In the genomic region with DNA sequence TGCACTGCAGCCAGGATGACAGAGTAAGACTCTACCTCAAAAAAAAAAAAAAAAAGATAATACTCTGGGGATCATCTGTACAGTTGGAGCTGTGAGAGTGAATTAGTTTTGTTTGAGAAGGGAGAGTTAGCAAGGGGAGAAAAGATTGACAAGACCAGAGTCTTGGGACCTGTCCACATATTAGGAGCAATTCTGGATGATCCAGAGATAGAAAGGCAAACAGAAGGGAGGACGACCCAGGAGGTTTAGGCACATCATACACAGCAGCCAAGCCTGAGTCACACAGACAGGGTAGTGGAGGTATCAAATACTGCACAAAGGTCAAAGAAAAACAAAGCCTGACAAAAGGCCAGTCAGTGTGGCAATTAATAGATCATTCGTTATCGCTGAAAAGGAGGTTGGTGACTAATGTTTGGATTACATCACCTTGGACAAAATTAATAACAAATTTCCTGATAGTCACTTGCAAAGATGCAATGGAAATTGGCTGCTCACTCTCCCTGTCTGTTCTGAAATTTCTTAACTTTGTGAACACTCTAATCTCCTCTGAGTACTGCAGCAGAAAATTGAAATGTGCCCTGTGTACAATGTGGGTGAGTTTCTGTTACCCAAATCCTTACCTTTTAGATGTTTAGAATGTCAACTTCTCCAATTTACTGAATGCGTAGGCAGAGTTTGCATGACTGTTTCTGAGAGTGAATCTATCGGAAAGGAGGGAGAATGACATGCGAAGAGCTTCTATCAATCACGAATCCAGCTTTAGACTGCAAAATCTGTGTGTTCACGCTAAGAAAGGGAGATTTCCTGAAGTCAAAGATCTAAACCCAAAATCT, we compare ENCODE assay signal across 10 cellular contexts.
DNase-seq lines count a peak whose midpoint lies in the region; ATAC-seq and TF ChIP-seq lines count a peak whose summit lies in the region.
"Had no signal": no experiment of that assay in that cellular context is flagged by ENCODE, and none has a peak within 500 bp of the region (broad histone marks: within the 10 kb centered on the region; RNA-seq: fewer than 3 reads in every experiment).

No MANE protein-coding gene starts in this region.

- intact Hi-C loops in breast epithelium (cut with DNase I; ENCODE audit: low total_unique reads), result no loop called here
- intact Hi-C loops in dorsolateral prefrontal cortex (cut with DNase I), result no loop called here

- DNase-seq in AG10803 (ENCODE audit: low read depth) (peak; percentile 39), HT-29 (ENCODE audit: low spot score) (peak; percentile 69), breast epithelium (ENCODE audit: low spot score in 2 of 2) (no peak), lung (ENCODE audit: low spot score) (no peak), epidermal melanocyte (ENCODE audit: insufficient read length, low spot score) (no peak), DMS79 treated with DMSO at 0.1 percent for 48 hours (lab: John Stamatoyannopoulos, UW) (no peak), dorsolateral prefrontal cortex (no peak)
- DNase-seq in central memory CD4-positive, alpha-beta T cell, result no peak
- DNase-seq: HCEC 1CT, upper lobe of left lung had no signal

- peak overlapping the region; percentile 72 to 74 for H3K27ac ChIP-seq in breast epithelium
- H3K27ac ChIP-seq in lung (ENCODE audit: low read depth in 1 of 2, low read length in 1 of 2), result no peak overlapping the region
- H3K27ac ChIP-seq in dorsolateral prefrontal cortex, result no peak overlapping the region
- H3K27ac ChIP-seq: upper lobe of left lung had no signal

- H3K4me1 ChIP-seq in breast epithelium (peaks cover 0 to 19% of the 10 kb centered on the region in 2 donors), lung (ENCODE audit: control insufficient read depth in 2 of 2, insufficient read depth in 2 of 2, low read length in 2 of 2) (peaks cover 8 to 12% of the 10 kb centered on the region in 2 donors)

- TF ChIP-seq POLR2A in breast epithelium (IDR thresholded peaks at IDR 0.05), result no peak

- ATAC-seq in lung (ENCODE audit: insufficient read depth, low FRiP score), result peak; percentile 22

- H3K9me3 ChIP-seq in breast epithelium (no peaks in the 10 kb centered on the region), lung (ENCODE audit: control insufficient read depth in 2 of 2, insufficient read depth in 1 of 2, low read length in 1 of 2) (no peaks in the 10 kb centered on the region)
- H3K9me3 ChIP-seq: upper lobe of left lung had no signal

- H3K4me3 ChIP-seq in AG10803 (ENCODE audit: low read length), result no peak overlapping the region
- no peak overlapping the region for H3K4me3 ChIP-seq in breast epithelium
- H3K4me3 ChIP-seq in lung, result no peak overlapping the region
- H3K4me3 ChIP-seq in dorsolateral prefrontal cortex, result no peak overlapping the region
- H3K4me3 ChIP-seq: upper lobe of left lung had no signal

- 57 to 68% methylated on average over 8 of the region's 8 CpGs for WGBS in lung, 2 donors

- TF ChIP-seq CTCF in AG10803 (conservative IDR thresholded peaks at IDR 0.05; ENCODE audit: low read length) (no peak), breast epithelium (IDR thresholded peaks at IDR 0.05) (no peak), lung (IDR thresholded peaks at IDR 0.05; ENCODE audit: control extremely low read depth, extremely low read depth) (no peak), dorsolateral prefrontal cortex (IDR thresholded peaks at IDR 0.05 in 54 of 56, conservative IDR thresholded peaks at IDR 0.05 in 2 of 56; ENCODE audit: low read depth in 1 of 56, partially characterized antibody in 56 of 56) (no peak)

- H3K36me3 ChIP-seq in breast epithelium (no peaks in the 10 kb centered on the region), lung (ENCODE audit: control insufficient read depth in 2 of 2, insufficient read depth in 2 of 2, low read length in 2 of 2) (no peaks in the 10 kb centered on the region)
- H3K36me3 ChIP-seq: upper lobe of left lung had no signal

- H3K27me3 ChIP-seq in breast epithelium (no peaks in the 10 kb centered on the region), lung (ENCODE audit: control insufficient read depth, insufficient read depth) (no peaks in the 10 kb centered on the region), dorsolateral prefrontal cortex (peaks cover 0 to 6% (median 0%) of the 10 kb centered on the region in 45 donors)
- H3K27me3 ChIP-seq: upper lobe of left lung had no signal

Comparison
In these comparisons a context has a peak if more than half of its experiments do, and no peak if none do; other contexts are left out.
1. DNase-seq: peak in AG10803 (single experiment) and HT-29 (single experiment); none in breast epithelium (0 of 2), lung (single experiment), epidermal melanocyte (single experiment), central memory CD4-positive, alpha-beta T cell (single experiment), DMS79 treated with DMSO at 0.1 percent for 48 hours (single experiment) and dorsolateral prefrontal cortex (0 of 10).
2. H3K27ac ChIP-seq: peak in breast epithelium (2 of 2); none in lung (0 of 2) and dorsolateral prefrontal cortex (0 of 59).